ENCODE assay signal across 8 cellular contexts in genomic region chr16:30334473-30334985, GRCh38. TPM values are rescaled to one million over a fixed set of nuclear protein-coding genes. Genes with fewer than 3 reads are reported as not detected.
A peak's percentile ranks its signal among the peaks of the same experiment; 100 is the strongest.
DNase-seq lines count a peak whose midpoint lies in the region; ATAC-seq and TF ChIP-seq lines count a peak whose summit lies in the region.
"Not testable (repeated sequence)": the region's sequence is repeated elsewhere in the genome, so short reads cannot be mapped to it uniquely, and the experiment has no call there.

No MANE protein-coding gene starts in this region.

- peak; percentile 82 for ATAC-seq in GM21515 (IDR thresholded peaks at IDR 0.05; ENCODE audit: unreplicated experiment)

- H3K4me1 Mint-ChIP-seq in Calu3 (ENCODE audit: low read depth, unreplicated experiment) = peaks cover 10% of the 10 kb centered on the region

- H3K9me3 Mint-ChIP-seq in Calu3 (ENCODE audit: low read depth, unreplicated experiment) = not testable (repeated sequence)

- not testable (repeated sequence) for BruUV-seq in Calu3 (replicated peaks; lab: Mats Ljungman, UMichigan)

- TF ChIP-seq CTCF in Calu3 (IDR thresholded peaks at IDR 0.05; ENCODE audit: unreplicated experiment) = not testable (repeated sequence)

- not testable (repeated sequence) for H3K27me3 Mint-ChIP-seq in Calu3 (ENCODE audit: unreplicated experiment)

- H3K27ac ChIP-seq in epithelial cell of prostate = peak overlapping the region; percentile 92

- intact Hi-C loops in Calu3 (cut with micrococcal nuclease; ENCODE audit: unreplicated experiment) = not testable (repeated sequence)

- DNase-seq in Calu3 (peak; percentile 92), HT1080 (ENCODE audit: low read depth) (peak; percentile 80), OCI-M1 (lab: John Stamatoyannopoulos, UW) (peak; percentile 89), activated T-cell treated with anti-CD3 and anti-CD28 coated beads for 1 hour (ENCODE audit: low read depth) (peak; percentile 70), mucosa of gallbladder (ENCODE audit: low spot score) (peak; percentile 74)
- not testable (repeated sequence) for DNase-seq in epithelial cell of prostate (ENCODE audit: low read depth, low spot score)
- peak; percentile 64 to 73 for DNase-seq in stimulated activated CD8-positive, alpha-beta memory T cell treated with anti-CD3 and anti-CD28 coated beads, Interleukin-15, amount 100 ng/mL, for 4 hours (ENCODE audit: low read depth in 2 of 2)

- H3K4me3 Mint-ChIP-seq in Calu3 (ENCODE audit: low read depth, unreplicated experiment) = peak overlapping the region; percentile 94

- H3K36me3 Mint-ChIP-seq in Calu3 (ENCODE audit: insufficient read depth, unreplicated experiment) = peaks cover 27% of the 10 kb centered on the region

- CTCF ChIA-PET in Calu3 (lab: Charles Lee) = interaction anchor here (0.6 to 2.0 kb wide), 4 partner anchors 25 to 242 kb away, joined by 3 to 7 read pairs (median 4); partner anchors contain the start of gene TBX6

- H3K27ac Mint-ChIP-seq in Calu3 (ENCODE audit: unreplicated experiment) = peak overlapping the region; percentile 76

RNA-seq across cellular contexts. Expression of gene CD2BP2, which starts 20.6 kb away (rescaled TPM):
- total RNA-seq in Calu3 (2022) = 65.8 and 82.6 TPM in 2 replicates
- total RNA-seq in HT1080 (2014; rRNA removed; shearing (Covaris generic)) = 70.0 and 77.7 TPM in 2 replicates
- polyA plus RNA-seq in HT1080 (2015; cell fraction: cytosol; rRNA removed) = 49.8 and 54.3 TPM in 2 replicates
- polyA plus RNA-seq in HT1080 (2015; cell fraction: nucleus; rRNA removed) = 107 and 109 TPM in 2 replicates
- 71.2 TPM for total RNA-seq in mucosa of gallbladder

RNA-seq across cellular contexts. Expression of gene TBC1D10B, which starts 35.8 kb away (rescaled TPM):
- total RNA-seq in Calu3 (2022) (66.4 and 69.5 TPM in 2 replicates), mucosa of gallbladder (60.6 TPM)
- total RNA-seq in HT1080 (2014; rRNA removed; shearing (Covaris generic)) = 33.4 and 37.2 TPM in 2 replicates
- 23.5 and 26.7 TPM in 2 replicates for polyA plus RNA-seq in HT1080 (2015; cell fraction: cytosol; rRNA removed)
- 28.4 and 32.3 TPM in 2 replicates for polyA plus RNA-seq in HT1080 (2015; cell fraction: nucleus; rRNA removed)

RNA-seq across cellular contexts. Expression of gene MYL11, which starts 40.1 kb away (rescaled TPM):
- total RNA-seq in Calu3 (2022) = not detected in 2 replicates
- total RNA-seq in HT1080 (2014; rRNA removed; shearing (Covaris generic)) = not detected in 2 replicates
- polyA plus RNA-seq in HT1080 (2015; cell fraction: cytosol; rRNA removed) = not detected in 2 replicates
- polyA plus RNA-seq in HT1080 (2015; cell fraction: nucleus; rRNA removed) = not detected in 2 replicates
- total RNA-seq in mucosa of gallbladder = 1.3 TPM

RNA-seq across cellular contexts. Expression of gene SEPTIN1, which starts 47.8 kb away (rescaled TPM):
- total RNA-seq in Calu3 (2022) (1.5 and 1.9 TPM in 2 replicates), mucosa of gallbladder (11.5 TPM)
- 0.26 and 0.43 TPM in 2 replicates for total RNA-seq in HT1080 (2014; rRNA removed; shearing (Covaris generic))
- 0.44 and 0.70 TPM in 2 replicates for polyA plus RNA-seq in HT1080 (2015; cell fraction: cytosol; rRNA removed)
- polyA plus RNA-seq in HT1080 (2015; cell fraction: nucleus; rRNA removed) = 0.10 and 0.18 TPM in 2 replicates
